ENCODE assay signal across 1 cellular context in the genomic region with DNA sequence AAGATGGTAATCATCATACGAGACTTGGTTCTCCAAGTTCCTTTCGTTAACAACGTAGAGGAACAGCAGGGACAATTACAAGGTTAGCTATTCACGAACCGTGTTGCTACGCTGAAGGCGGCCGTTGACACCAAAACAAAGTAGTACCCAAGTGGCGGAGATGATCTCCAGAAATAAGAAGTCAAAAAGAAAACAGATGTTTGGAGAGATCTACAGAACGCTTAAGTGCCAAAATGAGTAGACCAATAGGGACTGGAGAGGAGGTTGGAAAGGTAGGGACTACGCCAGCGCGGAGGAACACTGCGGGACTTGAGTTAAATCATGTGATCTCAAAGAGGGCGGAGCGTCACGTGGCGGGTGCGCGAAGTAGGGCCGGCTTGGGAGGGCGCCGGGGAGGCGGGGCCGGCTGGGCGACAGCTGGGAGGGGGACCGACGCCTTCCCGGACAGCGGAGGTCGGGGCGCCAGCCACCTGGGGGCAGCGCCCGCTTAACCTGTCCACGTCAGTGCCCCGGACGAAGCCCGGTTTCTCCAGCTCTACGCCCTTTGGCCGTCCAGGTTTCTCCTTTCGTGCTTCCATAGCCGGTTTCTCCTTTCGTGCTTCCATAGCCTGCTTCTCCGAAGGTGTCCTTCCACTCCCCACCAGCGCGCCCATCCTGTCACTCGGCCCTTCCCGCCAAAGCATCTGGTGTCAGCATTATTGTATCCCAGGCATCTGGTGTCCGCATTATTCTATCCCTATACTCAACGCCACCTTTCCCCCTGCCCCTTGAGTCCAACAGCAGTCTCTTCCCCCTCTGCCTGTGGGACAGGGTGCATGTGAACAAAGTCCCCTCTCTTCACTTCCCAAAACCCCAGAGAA.
A peak's percentile ranks its signal among the peaks of the same experiment; 100 is the strongest.
TF ChIP-seq lines count a peak whose summit lies in the region.

No MANE protein-coding gene starts in this region.

TF ChIP-seq in HepG2, 621 proteins besides CTCF, POLR2A, EP300 and RAD21 (continued from another document and continues in another):
- TF ChIP-seq, protein P1, sequence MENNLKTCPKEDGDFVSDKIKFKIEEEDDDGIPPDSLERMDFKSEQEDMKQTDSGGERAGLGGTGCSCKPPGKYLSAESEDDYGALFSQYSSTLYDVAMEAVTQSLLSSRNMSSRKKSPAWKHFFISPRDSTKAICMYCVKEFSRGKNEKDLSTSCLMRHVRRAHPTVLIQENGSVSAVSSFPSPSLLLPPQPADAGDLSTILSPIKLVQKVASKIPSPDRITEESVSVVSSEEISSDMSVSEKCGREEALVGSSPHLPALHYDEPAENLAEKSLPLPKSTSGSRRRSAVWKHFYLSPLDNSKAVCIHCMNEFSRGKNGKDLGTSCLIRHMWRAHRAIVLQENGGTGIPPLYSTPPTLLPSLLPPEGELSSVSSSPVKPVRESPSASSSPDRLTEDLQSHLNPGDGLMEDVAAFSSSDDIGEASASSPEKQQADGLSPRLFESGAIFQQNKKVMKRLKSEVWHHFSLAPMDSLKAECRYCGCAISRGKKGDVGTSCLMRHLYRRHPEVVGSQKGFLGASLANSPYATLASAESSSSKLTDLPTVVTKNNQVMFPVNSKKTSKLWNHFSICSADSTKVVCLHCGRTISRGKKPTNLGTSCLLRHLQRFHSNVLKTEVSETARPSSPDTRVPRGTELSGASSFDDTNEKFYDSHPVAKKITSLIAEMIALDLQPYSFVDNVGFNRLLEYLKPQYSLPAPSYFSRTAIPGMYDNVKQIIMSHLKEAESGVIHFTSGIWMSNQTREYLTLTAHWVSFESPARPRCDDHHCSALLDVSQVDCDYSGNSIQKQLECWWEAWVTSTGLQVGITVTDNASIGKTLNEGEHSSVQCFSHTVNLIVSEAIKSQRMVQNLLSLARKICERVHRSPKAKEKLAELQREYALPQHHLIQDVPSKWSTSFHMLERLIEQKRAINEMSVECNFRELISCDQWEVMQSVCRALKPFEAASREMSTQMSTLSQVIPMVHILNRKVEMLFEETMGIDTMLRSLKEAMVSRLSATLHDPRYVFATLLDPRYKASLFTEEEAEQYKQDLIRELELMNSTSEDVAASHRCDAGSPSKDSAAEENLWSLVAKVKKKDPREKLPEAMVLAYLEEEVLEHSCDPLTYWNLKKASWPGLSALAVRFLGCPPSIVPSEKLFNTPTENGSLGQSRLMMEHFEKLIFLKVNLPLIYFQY (CRISPR knock-in tag; IDR thresholded peaks at IDR 0.05; ENCODE audit: borderline replicate concordance): peak; percentile 69; the same call in 1 of the 2 replicates
- peak; percentile 56; the same call in 1 of the 2 replicates for TF ChIP-seq ZNF160 (CRISPR knock-in tag; IDR thresholded peaks at IDR 0.05)
- 0 out of 2 replicates have a peak, but pooled peaks have one; percentile 54 for TF ChIP-seq KDM3A (CRISPR knock-in tag; IDR thresholded peaks at IDR 0.05; ENCODE audit: low read depth)
- no peak for TF ChIP-seq ZNF562 (CRISPR knock-in tag; IDR thresholded peaks at IDR 0.05; ENCODE audit: borderline replicate concordance)
- TF ChIP-seq TRIM24 (CRISPR knock-in tag; IDR thresholded peaks at IDR 0.05): no peak
- no peak for TF ChIP-seq XBP1 (CRISPR knock-in tag; IDR thresholded peaks at IDR 0.05)
- TF ChIP-seq MBD4 (IDR thresholded peaks at IDR 0.05; ENCODE audit: borderline replicate concordance, low read length): 0 out of 2 replicates have a peak, but pooled peaks have one; percentile 83
- TF ChIP-seq, protein P2, sequence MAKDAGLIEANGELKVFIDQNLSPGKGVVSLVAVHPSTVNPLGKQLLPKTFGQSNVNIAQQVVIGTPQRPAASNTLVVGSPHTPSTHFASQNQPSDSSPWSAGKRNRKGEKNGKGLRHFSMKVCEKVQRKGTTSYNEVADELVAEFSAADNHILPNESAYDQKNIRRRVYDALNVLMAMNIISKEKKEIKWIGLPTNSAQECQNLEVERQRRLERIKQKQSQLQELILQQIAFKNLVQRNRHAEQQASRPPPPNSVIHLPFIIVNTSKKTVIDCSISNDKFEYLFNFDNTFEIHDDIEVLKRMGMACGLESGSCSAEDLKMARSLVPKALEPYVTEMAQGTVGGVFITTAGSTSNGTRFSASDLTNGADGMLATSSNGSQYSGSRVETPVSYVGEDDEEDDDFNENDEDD (CRISPR knock-in tag; IDR thresholded peaks at IDR 0.05; ENCODE audit: borderline replicate concordance): peak; percentile 58; the same call in 1 of the 2 replicates
- TF ChIP-seq, protein P3, sequence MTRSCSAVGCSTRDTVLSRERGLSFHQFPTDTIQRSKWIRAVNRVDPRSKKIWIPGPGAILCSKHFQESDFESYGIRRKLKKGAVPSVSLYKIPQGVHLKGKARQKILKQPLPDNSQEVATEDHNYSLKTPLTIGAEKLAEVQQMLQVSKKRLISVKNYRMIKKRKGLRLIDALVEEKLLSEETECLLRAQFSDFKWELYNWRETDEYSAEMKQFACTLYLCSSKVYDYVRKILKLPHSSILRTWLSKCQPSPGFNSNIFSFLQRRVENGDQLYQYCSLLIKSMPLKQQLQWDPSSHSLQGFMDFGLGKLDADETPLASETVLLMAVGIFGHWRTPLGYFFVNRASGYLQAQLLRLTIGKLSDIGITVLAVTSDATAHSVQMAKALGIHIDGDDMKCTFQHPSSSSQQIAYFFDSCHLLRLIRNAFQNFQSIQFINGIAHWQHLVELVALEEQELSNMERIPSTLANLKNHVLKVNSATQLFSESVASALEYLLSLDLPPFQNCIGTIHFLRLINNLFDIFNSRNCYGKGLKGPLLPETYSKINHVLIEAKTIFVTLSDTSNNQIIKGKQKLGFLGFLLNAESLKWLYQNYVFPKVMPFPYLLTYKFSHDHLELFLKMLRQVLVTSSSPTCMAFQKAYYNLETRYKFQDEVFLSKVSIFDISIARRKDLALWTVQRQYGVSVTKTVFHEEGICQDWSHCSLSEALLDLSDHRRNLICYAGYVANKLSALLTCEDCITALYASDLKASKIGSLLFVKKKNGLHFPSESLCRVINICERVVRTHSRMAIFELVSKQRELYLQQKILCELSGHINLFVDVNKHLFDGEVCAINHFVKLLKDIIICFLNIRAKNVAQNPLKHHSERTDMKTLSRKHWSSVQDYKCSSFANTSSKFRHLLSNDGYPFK (CRISPR knock-in tag; IDR thresholded peaks at IDR 0.05; ENCODE audit: borderline replicate concordance): no peak
- TF ChIP-seq PHF5A (CRISPR knock-in tag; IDR thresholded peaks at IDR 0.05; ENCODE audit: low read depth, unreplicated experiment): peak; percentile 89
- TF ChIP-seq CBX5 (CRISPR knock-in tag; IDR thresholded peaks at IDR 0.05; ENCODE audit: borderline replicate concordance): peak; percentile 88
- TF ChIP-seq ZNF124 (CRISPR knock-in tag; IDR thresholded peaks at IDR 0.05): peak; percentile 37; the same call in 1 of the 2 replicates
- TF ChIP-seq REPIN1 (CRISPR knock-in tag; IDR thresholded peaks at IDR 0.05; ENCODE audit: borderline replicate concordance, low read depth): no peak
- no peak for TF ChIP-seq ZBTB1 (CRISPR knock-in tag; IDR thresholded peaks at IDR 0.05; ENCODE audit: borderline replicate concordance)
- TF ChIP-seq RARA (CRISPR knock-in tag; IDR thresholded peaks at IDR 0.05): peak; percentile 51
- no peak for TF ChIP-seq ZNF337 (CRISPR knock-in tag; IDR thresholded peaks at IDR 0.05; ENCODE audit: borderline replicate concordance, low read depth)
- TF ChIP-seq ZNF713 (CRISPR knock-in tag; IDR thresholded peaks at IDR 0.05): no peak
- TF ChIP-seq ZNF354B (CRISPR knock-in tag; IDR thresholded peaks at IDR 0.05): no peak
- TF ChIP-seq RCOR2 (CRISPR knock-in tag; IDR thresholded peaks at IDR 0.05): no peak
- TF ChIP-seq STAT5B (CRISPR knock-in tag; IDR thresholded peaks at IDR 0.05): no peak
- TF ChIP-seq DR1 (CRISPR knock-in tag; IDR thresholded peaks at IDR 0.05): no peak; the same call in 1 of the 2 replicates
- TF ChIP-seq, protein P4, sequence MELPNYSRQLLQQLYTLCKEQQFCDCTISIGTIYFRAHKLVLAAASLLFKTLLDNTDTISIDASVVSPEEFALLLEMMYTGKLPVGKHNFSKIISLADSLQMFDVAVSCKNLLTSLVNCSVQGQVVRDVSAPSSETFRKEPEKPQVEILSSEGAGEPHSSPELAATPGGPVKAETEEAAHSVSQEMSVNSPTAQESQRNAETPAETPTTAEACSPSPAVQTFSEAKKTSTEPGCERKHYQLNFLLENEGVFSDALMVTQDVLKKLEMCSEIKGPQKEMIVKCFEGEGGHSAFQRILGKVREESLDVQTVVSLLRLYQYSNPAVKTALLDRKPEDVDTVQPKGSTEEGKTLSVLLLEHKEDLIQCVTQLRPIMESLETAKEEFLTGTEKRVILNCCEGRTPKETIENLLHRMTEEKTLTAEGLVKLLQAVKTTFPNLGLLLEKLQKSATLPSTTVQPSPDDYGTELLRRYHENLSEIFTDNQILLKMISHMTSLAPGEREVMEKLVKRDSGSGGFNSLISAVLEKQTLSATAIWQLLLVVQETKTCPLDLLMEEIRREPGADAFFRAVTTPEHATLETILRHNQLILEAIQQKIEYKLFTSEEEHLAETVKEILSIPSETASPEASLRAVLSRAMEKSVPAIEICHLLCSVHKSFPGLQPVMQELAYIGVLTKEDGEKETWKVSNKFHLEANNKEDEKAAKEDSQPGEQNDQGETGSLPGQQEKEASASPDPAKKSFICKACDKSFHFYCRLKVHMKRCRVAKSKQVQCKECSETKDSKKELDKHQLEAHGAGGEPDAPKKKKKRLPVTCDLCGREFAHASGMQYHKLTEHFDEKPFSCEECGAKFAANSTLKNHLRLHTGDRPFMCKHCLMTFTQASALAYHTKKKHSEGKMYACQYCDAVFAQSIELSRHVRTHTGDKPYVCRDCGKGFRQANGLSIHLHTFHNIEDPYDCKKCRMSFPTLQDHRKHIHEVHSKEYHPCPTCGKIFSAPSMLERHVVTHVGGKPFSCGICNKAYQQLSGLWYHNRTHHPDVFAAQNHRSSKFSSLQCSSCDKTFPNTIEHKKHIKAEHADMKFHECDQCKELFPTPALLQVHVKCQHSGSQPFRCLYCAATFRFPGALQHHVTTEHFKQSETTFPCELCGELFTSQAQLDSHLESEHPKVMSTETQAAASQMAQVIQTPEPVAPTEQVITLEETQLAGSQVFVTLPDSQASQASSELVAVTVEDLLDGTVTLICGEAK (IDR thresholded peaks at IDR 0.05): no peak
- TF ChIP-seq, protein P4 (CRISPR knock-in tag; IDR thresholded peaks at IDR 0.05): 0 out of 2 replicates have a peak, but pooled peaks have one; percentile 56
- TF ChIP-seq ZNF737 (CRISPR knock-in tag; IDR thresholded peaks at IDR 0.05; ENCODE audit: borderline replicate concordance): no peak
- no peak for TF ChIP-seq SP1 (IDR thresholded peaks at IDR 0.05)
- TF ChIP-seq SP1 (CRISPR knock-in tag; IDR thresholded peaks at IDR 0.05): peak; percentile 99
- peak; percentile 73; the same call in 1 of the 2 replicates for TF ChIP-seq ELF4 (CRISPR knock-in tag; IDR thresholded peaks at IDR 0.05; ENCODE audit: borderline replicate concordance)
- no peak for TF ChIP-seq ZNF7 (CRISPR knock-in tag; IDR thresholded peaks at IDR 0.05)
- TF ChIP-seq, protein P5, sequence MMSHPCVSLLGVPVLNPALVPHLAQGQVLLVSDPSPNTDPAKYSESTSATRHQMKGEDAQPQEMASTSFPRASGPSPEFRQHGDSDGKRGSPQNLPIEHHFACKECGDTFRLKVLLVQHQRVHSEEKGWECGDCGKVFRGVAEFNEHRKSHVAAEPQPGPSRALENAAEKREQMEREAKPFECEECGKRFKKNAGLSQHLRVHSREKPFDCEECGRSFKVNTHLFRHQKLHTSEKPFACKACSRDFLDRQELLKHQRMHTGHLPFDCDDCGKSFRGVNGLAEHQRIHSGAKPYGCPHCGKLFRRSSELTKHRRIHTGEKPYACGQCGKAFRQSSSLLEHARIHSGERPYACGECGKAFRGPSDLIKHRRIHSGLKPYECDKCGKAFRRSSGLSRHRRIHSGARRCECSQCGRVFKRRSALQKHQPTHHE (CRISPR knock-in tag; IDR thresholded peaks at IDR 0.05; ENCODE audit: borderline replicate concordance): peak; percentile 25; the same call in 1 of the 2 replicates
- TF ChIP-seq YEATS4 (CRISPR knock-in tag; IDR thresholded peaks at IDR 0.05; ENCODE audit: borderline replicate concordance): peak; percentile 94
- TF ChIP-seq, protein P6, sequence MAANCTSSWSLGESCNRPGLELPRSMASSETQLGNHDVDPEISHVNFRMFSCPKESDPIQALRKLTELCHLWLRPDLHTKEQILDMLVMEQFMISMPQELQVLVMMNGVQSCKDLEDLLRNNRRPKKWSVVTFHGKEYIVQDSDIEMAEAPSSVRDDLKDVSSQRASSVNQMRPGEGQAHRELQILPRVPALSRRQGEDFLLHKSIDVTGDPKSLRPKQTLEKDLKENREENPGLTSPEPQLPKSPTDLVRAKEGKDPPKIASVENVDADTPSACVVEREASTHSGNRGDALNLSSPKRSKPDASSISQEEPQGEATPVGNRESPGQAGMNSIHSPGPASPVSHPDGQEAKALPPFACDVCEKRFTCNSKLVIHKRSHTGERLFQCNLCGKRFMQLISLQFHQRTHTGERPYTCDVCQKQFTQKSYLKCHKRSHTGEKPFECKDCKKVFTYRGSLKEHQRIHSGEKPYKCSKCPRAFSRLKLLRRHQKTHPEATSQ (CRISPR knock-in tag; IDR thresholded peaks at IDR 0.05; ENCODE audit: borderline replicate concordance): no peak
- TF ChIP-seq TMF1 (CRISPR knock-in tag; IDR thresholded peaks at IDR 0.05; ENCODE audit: low read depth): no peak
- no peak; the same call in 1 of the 2 replicates for TF ChIP-seq ZNF460 (CRISPR knock-in tag; IDR thresholded peaks at IDR 0.05; ENCODE audit: borderline replicate concordance)
- TF ChIP-seq AGO2 (optimal IDR thresholded peaks at IDR 0.05; ENCODE audit: low read depth, low read length): peak; percentile 97
- TF ChIP-seq GABPA (IDR thresholded peaks at IDR 0.05; ENCODE audit: low read depth, low read length): peak; percentile 23; the same call in 1 of the 2 replicates
- peak; percentile 73 for TF ChIP-seq GABPA (CRISPR knock-in tag; IDR thresholded peaks at IDR 0.05; ENCODE audit: low read depth)
